Comparison of ENCODE assay signal across 1 cellular context in genomic region chr4:40003986-40004385, GRCh38.
TF ChIP-seq lines count a peak whose summit lies in the region.

No MANE protein-coding gene starts in this region.

TF ChIP-seq in GM12878, 131 proteins besides CTCF, POLR2A, EP300 and RAD21:
- TF ChIP-seq MXI1 (IDR thresholded peaks at IDR 0.05; ENCODE audit: low read depth, low read length), result no peak
- TF ChIP-seq SPI1 (IDR thresholded peaks at IDR 0.05; ENCODE audit: borderline replicate concordance, insufficient read depth, low read depth, low read length), result peak; percentile 75; the same call in 1 of the 2 replicates
- TF ChIP-seq EED (IDR thresholded peaks at IDR 0.05; ENCODE audit: low read depth), result no peak
